Comparison of ENCODE assay signal across 29 cellular contexts in the genomic region with DNA sequence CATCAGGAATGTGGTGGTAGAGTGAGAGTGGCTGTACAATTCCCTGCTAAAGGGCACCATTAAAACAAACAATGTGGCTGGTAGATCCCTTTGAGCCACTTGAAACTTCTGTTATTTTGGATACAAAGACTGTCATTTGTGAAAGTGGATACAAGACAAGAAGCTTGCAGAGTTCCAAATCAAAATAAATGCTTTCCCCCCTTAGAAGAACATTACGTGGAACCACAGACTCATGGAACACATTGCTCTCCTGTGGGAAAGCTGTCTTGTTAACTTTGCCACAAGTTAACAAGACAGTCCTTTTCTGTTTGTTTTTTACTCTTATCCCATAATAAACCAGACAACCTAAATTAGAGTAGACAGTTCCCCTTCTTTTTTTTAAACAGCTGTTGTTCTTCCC.
"Had no signal": no experiment of that assay in that cellular context is flagged by ENCODE, and none has a peak within 500 bp of the region (broad histone marks: within the 10 kb centered on the region; RNA-seq: fewer than 3 reads in every experiment).

No MANE protein-coding gene starts in this region.

- DNase-seq: activated CD4-positive, alpha-beta memory T cell treated with anti-CD3 and anti-CD28 coated beads for 36 hours; activated CD4-positive, alpha-beta T cell treated with anti-CD3 and anti-CD28 coated beads for 36 hours; activated CD4-positive, alpha-beta T cell treated with anti-CD3 and anti-CD28 coated beads, Interleukin-2, amount 10 ng/mL, durations not matched to agents 24 days and 14 days; activated CD4-positive, CD25-positive, alpha-beta regulatory T cell; activated CD4-positive, CD25-positive, alpha-beta regulatory T cell treated with anti-CD3 and anti-CD28 coated beads, Interleukin-2, amount 50 U/mL, for 72 hours; activated CD8-positive, alpha-beta memory T cell treated with anti-CD3 and anti-CD28 coated beads, Interleukin-2, amount 10 ng/mL, durations not matched to agents 7 days and 5 days; activated CD8-positive, alpha-beta memory T cell treated with anti-CD3 and anti-CD28 coated beads, Interleukin-2, amount 50 U/mL, for 4 hours; activated CD8-positive, alpha-beta T cell treated with anti-CD3 and anti-CD28 coated beads, Interleukin-2, amount 10 ng/mL, durations not matched to agents 7 days and 5 days; activated gamma-delta T cell; activated naive CD4-positive, alpha-beta T cell; activated naive CD4-positive, alpha-beta T cell treated with anti-CD3 and anti-CD28 coated beads, Interleukin-2, amount 10 ng/mL, durations not matched to agents 7 days and 5 days; activated naive CD8-positive, alpha-beta T cell treated with anti-CD3 and anti-CD28 coated beads, Interleukin-2, amount 10 ng/mL, durations not matched to agents 7 days and 5 days; activated T-cell treated with anti-CD3 and anti-CD28 coated beads, Interleukin-2, amount 50 U/mL, for 1 hour; activated T-cell treated with anti-CD3 and anti-CD28 coated beads, Interleukin-2, amount 50 U/mL, for 72 hours; brain microvascular endothelial cell; caudate nucleus; cortex of kidney; effector CD4-positive, alpha-beta T cell; effector memory CD8-positive, alpha-beta T cell; erythroblast; foreskin keratinocyte; gastrocnemius medialis; glutamatergic neuron; T-helper 1 cell; T-helper 17 cell; T1000 had no signal

- H3K4me1 ChIP-seq: foreskin keratinocyte had no signal

- H3K36me3 ChIP-seq: brain microvascular endothelial cell, esophagus muscularis mucosa, gastrocnemius medialis had no signal

- H3K9me3 Mint-ChIP-seq: activated CD4-positive, alpha-beta T cell treated with anti-CD3 and anti-CD28 coated beads, Interleukin-2, amount 10 ng/mL, durations not matched to agents 24 days and 14 days; activated naive CD4-positive, alpha-beta T cell treated with anti-CD3 and anti-CD28 coated beads, Interleukin-2, amount 10 ng/mL, durations not matched to agents 7 days and 5 days; T-helper 2 cell treated with Interferon-gamma antibody and Interleukin-4, amounts not matched to agents 5 μg/mL and 100 μg/mL, for 36 hours had no signal

- H3K36me3 Mint-ChIP-seq: activated CD4-positive, alpha-beta memory T cell treated with anti-CD3 and anti-CD28 coated beads for 36 hours; activated CD8-positive, alpha-beta memory T cell treated with anti-CD3 and anti-CD28 coated beads, Interleukin-2, amount 10 ng/mL, durations not matched to agents 7 days and 5 days; activated naive CD4-positive, alpha-beta T cell treated with anti-CD3 and anti-CD28 coated beads, Interleukin-2, amount 10 ng/mL, durations not matched to agents 7 days and 5 days; activated naive CD4-positive, alpha-beta T cell treated with anti-CD3 and anti-CD28 coated beads, Interleukin-2, amount 50 U/mL, for 72 hours; activated naive CD8-positive, alpha-beta T cell treated with anti-CD3 and anti-CD28 coated beads, Interleukin-2, amount 10 ng/mL, durations not matched to agents 7 days and 5 days had no signal

- H3K27ac ChIP-seq: brain microvascular endothelial cell, esophagus muscularis mucosa, foreskin keratinocyte, gastrocnemius medialis had no signal

- H3K27me3 Mint-ChIP-seq: activated CD4-positive, alpha-beta memory T cell treated with anti-CD3 and anti-CD28 coated beads for 36 hours; activated CD4-positive, alpha-beta T cell treated with anti-CD3 and anti-CD28 coated beads for 36 hours; activated CD4-positive, alpha-beta T cell treated with anti-CD3 and anti-CD28 coated beads, Interleukin-2, amount 10 ng/mL, durations not matched to agents 24 days and 14 days; activated CD8-positive, alpha-beta memory T cell treated with anti-CD3 and anti-CD28 coated beads, Interleukin-2, amount 10 ng/mL, durations not matched to agents 7 days and 5 days; activated naive CD4-positive, alpha-beta T cell treated with anti-CD3 and anti-CD28 coated beads, Interleukin-2, amount 10 ng/mL, durations not matched to agents 7 days and 5 days; activated naive CD8-positive, alpha-beta T cell treated with anti-CD3 and anti-CD28 coated beads, Interleukin-2, amount 10 ng/mL, durations not matched to agents 7 days and 5 days; effector memory CD8-positive, alpha-beta T cell; T-helper 17 cell had no signal

- H3K4me3 ChIP-seq: esophagus muscularis mucosa, gastrocnemius medialis had no signal

- H3K4me3 Mint-ChIP-seq: activated CD4-positive, alpha-beta memory T cell treated with anti-CD3 and anti-CD28 coated beads for 36 hours; activated CD4-positive, alpha-beta T cell treated with anti-CD3 and anti-CD28 coated beads for 36 hours; activated CD4-positive, alpha-beta T cell treated with anti-CD3 and anti-CD28 coated beads, Interleukin-2, amount 10 ng/mL, durations not matched to agents 24 days and 14 days; activated CD8-positive, alpha-beta memory T cell treated with anti-CD3 and anti-CD28 coated beads, Interleukin-2, amount 10 ng/mL, durations not matched to agents 7 days and 5 days; activated CD8-positive, alpha-beta T cell treated with anti-CD3 and anti-CD28 coated beads, Interleukin-2, amount 10 ng/mL, durations not matched to agents 7 days and 5 days; activated naive CD4-positive, alpha-beta T cell treated with anti-CD3 and anti-CD28 coated beads, Interleukin-2, amount 10 ng/mL, durations not matched to agents 7 days and 5 days; activated naive CD8-positive, alpha-beta T cell treated with anti-CD3 and anti-CD28 coated beads, Interleukin-2, amount 10 ng/mL, durations not matched to agents 7 days and 5 days; activated T-cell treated with anti-CD3 and anti-CD28 coated beads, Interleukin-2, amount 50 U/mL, for 72 hours; effector memory CD8-positive, alpha-beta T cell; T-helper 17 cell; T-helper 2 cell treated with Interferon-gamma antibody and Interleukin-4, amounts not matched to agents 5 μg/mL and 100 μg/mL, for 36 hours had no signal

- H3K27ac Mint-ChIP-seq: activated CD4-positive, alpha-beta memory T cell treated with anti-CD3 and anti-CD28 coated beads for 36 hours; activated CD4-positive, alpha-beta T cell treated with anti-CD3 and anti-CD28 coated beads for 36 hours; activated CD4-positive, alpha-beta T cell treated with anti-CD3 and anti-CD28 coated beads, Interleukin-2, amount 10 ng/mL, durations not matched to agents 24 days and 14 days; activated CD8-positive, alpha-beta memory T cell treated with anti-CD3 and anti-CD28 coated beads, Interleukin-2, amount 10 ng/mL, durations not matched to agents 7 days and 5 days; activated CD8-positive, alpha-beta T cell treated with anti-CD3 and anti-CD28 coated beads, Interleukin-2, amount 10 ng/mL, durations not matched to agents 7 days and 5 days; activated naive CD4-positive, alpha-beta T cell treated with anti-CD3 and anti-CD28 coated beads, Interleukin-2, amount 10 ng/mL, durations not matched to agents 7 days and 5 days; activated naive CD4-positive, alpha-beta T cell treated with anti-CD3 and anti-CD28 coated beads, Interleukin-2, amount 50 U/mL, for 72 hours; activated naive CD8-positive, alpha-beta T cell treated with anti-CD3 and anti-CD28 coated beads, Interleukin-2, amount 10 ng/mL, durations not matched to agents 7 days and 5 days; activated T-cell treated with anti-CD3 and anti-CD28 coated beads, Interleukin-2, amount 50 U/mL, for 72 hours; effector memory CD8-positive, alpha-beta T cell; T-helper 17 cell; T-helper 2 cell treated with Interferon-gamma antibody and Interleukin-4, amounts not matched to agents 5 μg/mL and 100 μg/mL, for 36 hours had no signal

- H3K27me3 ChIP-seq: brain microvascular endothelial cell, esophagus muscularis mucosa, gastrocnemius medialis had no signal

- H3K4me1 Mint-ChIP-seq: activated CD4-positive, alpha-beta T cell treated with anti-CD3 and anti-CD28 coated beads for 36 hours; activated CD4-positive, alpha-beta T cell treated with anti-CD3 and anti-CD28 coated beads, Interleukin-2, amount 10 ng/mL, durations not matched to agents 24 days and 14 days; activated CD8-positive, alpha-beta memory T cell treated with anti-CD3 and anti-CD28 coated beads, Interleukin-2, amount 10 ng/mL, durations not matched to agents 7 days and 5 days; activated naive CD4-positive, alpha-beta T cell treated with anti-CD3 and anti-CD28 coated beads, Interleukin-2, amount 10 ng/mL, durations not matched to agents 7 days and 5 days; activated naive CD8-positive, alpha-beta T cell treated with anti-CD3 and anti-CD28 coated beads, Interleukin-2, amount 10 ng/mL, durations not matched to agents 7 days and 5 days; T-helper 17 cell had no signal

- H3K9me3 ChIP-seq: esophagus muscularis mucosa, gastrocnemius medialis had no signal
